In the genomic region with DNA sequence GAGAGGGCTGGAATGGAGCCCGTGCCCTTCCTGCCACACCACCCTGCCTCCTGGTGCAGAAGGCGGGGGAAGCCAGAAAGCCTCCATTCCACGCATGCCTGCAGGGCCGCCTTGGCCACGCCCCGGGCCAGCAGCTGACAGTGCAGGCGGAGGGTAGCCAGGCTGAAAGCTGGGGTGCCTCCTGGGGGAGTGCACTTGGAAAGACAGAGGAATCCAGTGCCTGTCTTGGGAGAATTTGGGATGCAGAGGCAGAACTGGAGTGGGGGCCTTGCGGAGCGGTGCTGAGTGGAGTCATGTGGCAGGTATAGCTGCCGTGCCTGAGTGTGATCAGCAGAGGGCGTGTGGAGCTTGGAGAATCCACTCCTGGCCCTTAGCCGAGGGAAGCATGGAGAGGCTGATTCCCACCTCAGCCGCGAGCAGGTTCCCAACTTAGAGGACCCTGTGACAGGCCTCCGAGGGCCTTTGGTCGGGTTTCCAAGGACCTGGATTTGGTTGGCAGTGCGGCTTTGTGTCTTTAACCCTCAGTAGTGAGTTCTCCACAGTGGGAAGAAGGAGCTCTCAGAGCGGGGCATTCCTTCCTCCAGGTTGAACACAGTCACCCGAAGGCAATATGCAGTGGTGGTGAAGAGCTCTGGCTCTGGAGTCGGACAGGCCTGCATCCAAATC, we compare ENCODE assay signal across 8 cellular contexts.
DNase-seq lines count a peak whose midpoint lies in the region; ATAC-seq and TF ChIP-seq lines count a peak whose summit lies in the region.

No MANE protein-coding gene starts in this region.

- H3K4me3 ChIP-seq in DOHH2 (ENCODE audit: low read length), result peak overlapping the region; percentile 38
- peak overlapping the region; percentile 20 for H3K4me3 ChIP-seq in HFF-Myc (replicated peaks; ENCODE audit: low read depth, low read length)
- peak overlapping the region; percentile 38 for H3K4me3 ChIP-seq in astrocyte of the cerebellum (ENCODE audit: low read depth, low read length)
- peak overlapping the region; percentile 65 for H3K4me3 ChIP-seq in retinal pigment epithelial cell (ENCODE audit: low read length)

- no peaks in the 10 kb centered on the region for H3K9me3 ChIP-seq in DOHH2 (ENCODE audit: control insufficient read depth, insufficient read depth, low read length)

- H3K36me3 Mint-ChIP-seq in T-helper 2 cell treated with Interferon-gamma antibody and Interleukin-4, amounts not matched to agents 5 μg/mL and 100 μg/mL, for 36 hours (ENCODE audit: low read depth), result no peaks in the 10 kb centered on the region

- DNase-seq in HFF-Myc (ENCODE audit: extremely low read depth, low read depth), result peak; percentile 53
- DNase-seq in NCI-H146 treated with DMSO at 0.1 percent for 48 hours (lab: John Stamatoyannopoulos, UW; ENCODE audit: unreplicated experiment), result peak; percentile 47
- DNase-seq in T-helper 2 cell treated with Interferon-gamma antibody and Interleukin-4, amounts not matched to agents 5 μg/mL and 100 μg/mL, for 36 hours (ENCODE audit: low spot score), result peak; percentile 52
- DNase-seq in astrocyte of the cerebellum (ENCODE audit: low read depth), result peak; percentile 63
- DNase-seq in hepatic stellate cell (ENCODE audit: low spot score), result peak; percentile 92
- no peak for DNase-seq in retinal pigment epithelial cell (ENCODE audit: low read depth)

- no peaks in the 10 kb centered on the region for H3K27me3 Mint-ChIP-seq in T-helper 2 cell treated with Interferon-gamma antibody and Interleukin-4, amounts not matched to agents 5 μg/mL and 100 μg/mL, for 36 hours (ENCODE audit: low read depth)

- H3K27me3 ChIP-seq in DOHH2 (ENCODE audit: control insufficient read depth, low read length), result no peaks in the 10 kb centered on the region

- peak overlapping the region; percentile 49 for H3K27ac Mint-ChIP-seq in T-helper 2 cell treated with Interferon-gamma antibody and Interleukin-4, amounts not matched to agents 5 μg/mL and 100 μg/mL, for 36 hours

- in situ Hi-C loops in astrocyte of the cerebellum (cut with HindIII; ENCODE audit: low sequenced_read_pairs), result no loop called here

- ATAC-seq in GM18502 (IDR thresholded peaks at IDR 0.05; ENCODE audit: poor library complexity, unreplicated experiment), result no peak

- no peaks in the 10 kb centered on the region for H3K9me3 Mint-ChIP-seq in T-helper 2 cell treated with Interferon-gamma antibody and Interleukin-4, amounts not matched to agents 5 μg/mL and 100 μg/mL, for 36 hours

- peak; percentile 89 for TF ChIP-seq CTCF in DOHH2 (IDR thresholded peaks at IDR 0.05; ENCODE audit: low read depth, low read length, poor library complexity, severe bottlenecking)
- peak; percentile 83 for TF ChIP-seq CTCF in HFF-Myc (IDR thresholded peaks at IDR 0.05; ENCODE audit: low read depth, low read length, missing control alignments)
- peak; percentile 85 for TF ChIP-seq CTCF in astrocyte of the cerebellum (IDR thresholded peaks at IDR 0.05; ENCODE audit: low read depth, low read length, missing control alignments)
- peak; percentile 87 for TF ChIP-seq CTCF in retinal pigment epithelial cell (conservative IDR thresholded peaks at IDR 0.05; ENCODE audit: low read depth, low read length)

- H3K4me1 Mint-ChIP-seq in T-helper 2 cell treated with Interferon-gamma antibody and Interleukin-4, amounts not matched to agents 5 μg/mL and 100 μg/mL, for 36 hours (ENCODE audit: low read depth), result peaks cover 7% of the 10 kb centered on the region

- peaks cover 26% of the 10 kb centered on the region for H3K4me1 ChIP-seq in DOHH2 (ENCODE audit: control insufficient read depth, low read length)

- H3K79me2 ChIP-seq in DOHH2 (ENCODE audit: control insufficient read depth, low read length), result no peaks in the 10 kb centered on the region

- no peaks in the 10 kb centered on the region for H3K9me2 ChIP-seq in DOHH2 (replicated peaks; ENCODE audit: control insufficient read depth, low read length)

- no peak overlapping the region for H3K27ac ChIP-seq in DOHH2 (ENCODE audit: low read depth, low read length)

- H3K4me2 ChIP-seq in DOHH2 (ENCODE audit: low read length), result peak overlapping the region; percentile 62

- H3F3A ChIP-seq in DOHH2 (ENCODE audit: control insufficient read depth, insufficient read depth), result peaks cover 2% of the 10 kb centered on the region; the same call in 1 of the 2 replicates

- H3K36me3 ChIP-seq in DOHH2 (ENCODE audit: control insufficient read depth, low read length), result no peaks in the 10 kb centered on the region

- peak overlapping the region; percentile 82 for H3K4me3 Mint-ChIP-seq in T-helper 2 cell treated with Interferon-gamma antibody and Interleukin-4, amounts not matched to agents 5 μg/mL and 100 μg/mL, for 36 hours

- no peaks in the 10 kb centered on the region for H4K20me1 ChIP-seq in DOHH2 (ENCODE audit: control insufficient read depth, insufficient read depth, low read depth, low read length)
